In the genomic region with DNA sequence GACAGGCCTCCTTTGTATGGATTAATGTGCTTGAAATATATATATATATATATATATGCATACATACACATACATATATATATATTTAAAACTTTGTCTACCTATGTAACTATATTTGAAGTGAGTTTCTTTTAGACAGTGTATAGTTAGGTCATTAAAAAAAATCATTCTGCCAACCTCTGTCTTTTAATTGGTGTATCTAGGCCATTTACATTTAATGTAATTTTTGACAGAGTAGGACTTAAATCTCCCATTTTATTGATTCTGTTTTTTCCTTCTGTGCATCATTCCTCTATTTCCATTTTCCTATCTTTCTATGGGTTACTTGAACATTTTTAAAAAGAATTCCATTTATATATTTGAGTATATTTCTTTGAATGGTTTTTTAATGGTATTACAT, we compare ENCODE assay signal across 10 cellular contexts.
"Had no signal": no experiment of that assay in that cellular context is flagged by ENCODE, and none has a peak within 500 bp of the region (broad histone marks: within the 10 kb centered on the region; RNA-seq: fewer than 3 reads in every experiment).

No MANE protein-coding gene starts in this region.

- H3K4me1 ChIP-seq: HAP-1 had no signal

- H3K4me3 Mint-ChIP-seq: GM23338, H9, HFFc6 had no signal

- H3K9ac ChIP-seq: GM23248 had no signal

- H3K27ac Mint-ChIP-seq: GM23338, H9, HFFc6 had no signal

- H3K4me1 Mint-ChIP-seq: GM23338 had no signal

- H3K4me3 ChIP-seq: GM23248, GM23338, HAP-1 had no signal

- ATAC-seq: GM23338 had no signal

- H2AFZ ChIP-seq: GM23248, GM23338 had no signal

- FAIRE-seq: H1, H54 had no signal

- H3K4me2 ChIP-seq: GM23338 had no signal

- H3K27ac ChIP-seq: GM23248 had no signal

- H3K36me3 ChIP-seq: HAP-1 had no signal

- DNase-seq: GM23248, GOT3, H7, H9, HCEC 1CT, HFFc6 had no signal
